17 cellular contexts compared by ENCODE assay signal in the genomic region with DNA sequence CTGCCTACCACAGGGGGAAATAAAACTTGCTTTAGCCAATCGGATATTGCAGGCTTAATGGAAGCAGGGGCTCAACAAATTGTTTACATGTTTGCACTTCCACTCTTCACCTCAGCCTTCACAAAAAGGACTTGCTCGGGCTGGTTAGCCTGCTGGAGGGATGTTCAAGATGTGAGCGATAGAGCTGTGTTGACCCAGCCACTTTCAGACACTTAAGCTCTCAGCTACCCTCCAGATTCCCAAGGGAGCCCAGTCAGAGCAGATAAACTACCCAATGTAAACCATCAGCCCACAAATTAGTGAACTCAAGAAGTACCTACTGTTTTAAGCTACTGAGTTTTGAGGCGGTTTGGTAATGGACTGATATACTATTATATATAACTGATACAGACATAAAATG.
DNase-seq lines count a peak whose midpoint lies in the region; ATAC-seq and TF ChIP-seq lines count a peak whose summit lies in the region.
"Had no signal": no experiment of that assay in that cellular context is flagged by ENCODE, and none has a peak within 500 bp of the region (broad histone marks: within the 10 kb centered on the region; RNA-seq: fewer than 3 reads in every experiment).

No MANE protein-coding gene starts in this region.

- H3K27ac ChIP-seq in endodermal cell (ENCODE audit: low read depth, low read length) (no peak overlapping the region), osteoblast (ENCODE audit: low read depth, low read length) (no peak overlapping the region)
- H3K27ac ChIP-seq: ovary, vagina had no signal

- no peaks in the 10 kb centered on the region for H3K27me3 Mint-ChIP-seq in endodermal cell (ENCODE audit: insufficient read depth)
- H3K27me3 Mint-ChIP-seq: CD4-positive, alpha-beta T cell; IgD-negative memory B cell had no signal

- H3K9me3 ChIP-seq in endodermal cell (ENCODE audit: control insufficient read depth, low read length) (no peaks in the 10 kb centered on the region), osteoblast (ENCODE audit: low read depth, low read length) (no peaks in the 10 kb centered on the region)
- H3K9me3 ChIP-seq: ovary, vagina had no signal

- H3K9me3 Mint-ChIP-seq in endodermal cell: peaks cover 43% of the 10 kb centered on the region
- H3K9me3 Mint-ChIP-seq: CD4-positive, alpha-beta T cell had no signal

- 100% methylated on average over 1 of the region's 4 CpGs; no CpG with 5 or more reads in 1 of the 2 experiments for WGBS in endodermal cell (ENCODE audit: insufficient coverage in 1 of 2, insufficient read length in 1 of 2), 2 experiments

- H4K20me1 ChIP-seq in osteoblast (ENCODE audit: insufficient read depth, low read length): no peaks in the 10 kb centered on the region

- H3K27me3 ChIP-seq in endodermal cell (ENCODE audit: control insufficient read depth, insufficient read depth, low read length, poor library complexity, severe bottlenecking) (no peaks in the 10 kb centered on the region), osteoblast (ENCODE audit: insufficient read depth, low read length) (no peaks in the 10 kb centered on the region)
- H3K27me3 ChIP-seq: ovary, vagina had no signal

- no peak for TF ChIP-seq CTCF in endodermal cell (conservative IDR thresholded peaks at IDR 0.05)
- no peak for TF ChIP-seq CTCF in osteoblast (IDR thresholded peaks at IDR 0.05; ENCODE audit: extremely low read depth, low read depth, low read length)

- ATAC-seq in HG03520 (IDR thresholded peaks at IDR 0.05; ENCODE audit: unreplicated experiment): no peak
- ATAC-seq in HG02798 (IDR thresholded peaks at IDR 0.05; ENCODE audit: poor library complexity, unreplicated experiment): no peak

- H3K36me3 Mint-ChIP-seq in endodermal cell (ENCODE audit: low read depth): no peaks in the 10 kb centered on the region
- H3K36me3 Mint-ChIP-seq: IgD-negative memory B cell had no signal

- no peak overlapping the region for H3K9ac ChIP-seq in endodermal cell (ENCODE audit: extremely low read depth, low read length, poor library complexity, severe bottlenecking)

- DNase-seq in NCI-H82 (lab: John Stamatoyannopoulos, UW): peak; percentile 23
- no peak for DNase-seq in NCI-H82 treated with DMSO at 0.1 percent for 48 hours (lab: John Stamatoyannopoulos, UW; ENCODE audit: unreplicated experiment)
- DNase-seq in NCI-H510A (lab: John Stamatoyannopoulos, UW): peak; percentile 52
- DNase-seq in endodermal cell: peak; percentile 57
- DNase-seq in osteoblast (ENCODE audit: insufficient read length, low spot score, missing footprints): peak; percentile 35
- no peak for DNase-seq in cerebellar nuclear complex (lab: John Stamatoyannopoulos, UW)
- DNase-seq: activated CD4-positive, CD25-positive, alpha-beta regulatory T cell; activated CD8-positive, alpha-beta memory T cell treated with anti-CD3 and anti-CD28 coated beads for 24 hours; CD4-positive, alpha-beta T cell; NCI-H2107; ovary; SHP77; stimulated activated CD4-positive, alpha-beta T cell treated with anti-CD3 and anti-CD28 coated beads, Interleukin-2, amount 100 ng/mL, for 48 hours had no signal

- H3K36me3 ChIP-seq in endodermal cell (ENCODE audit: control insufficient read depth, insufficient read depth, low read length) (no peaks in the 10 kb centered on the region), osteoblast (ENCODE audit: insufficient read depth, low read length) (no peaks in the 10 kb centered on the region)
- H3K36me3 ChIP-seq: ovary, vagina had no signal

- no peak overlapping the region for H2AFZ ChIP-seq in osteoblast (ENCODE audit: low read length)

- no peaks in the 10 kb centered on the region for H3K4me1 Mint-ChIP-seq in endodermal cell
- H3K4me1 Mint-ChIP-seq: IgD-negative memory B cell had no signal

- H3K4me3 ChIP-seq in endodermal cell (ENCODE audit: low read length): no peak overlapping the region
- H3K4me3 ChIP-seq in osteoblast (ENCODE audit: insufficient read depth, low read length): no peak overlapping the region
- H3K4me3 ChIP-seq: ovary, vagina had no signal

- no peak overlapping the region for H3K4me3 Mint-ChIP-seq in endodermal cell
- H3K4me3 Mint-ChIP-seq: CD4-positive, alpha-beta T cell; IgD-negative memory B cell had no signal

- H3K27ac Mint-ChIP-seq in endodermal cell: peak overlapping the region; percentile 59
- H3K27ac Mint-ChIP-seq: CD4-positive, alpha-beta T cell; IgD-negative memory B cell had no signal

- H3K4me1 ChIP-seq in endodermal cell (ENCODE audit: control insufficient read depth, insufficient read depth, low read length) (no peaks in the 10 kb centered on the region), osteoblast (ENCODE audit: insufficient read depth, low read length) (peaks cover 3% of the 10 kb centered on the region)
- H3K4me1 ChIP-seq: vagina had no signal

- no peaks in the 10 kb centered on the region for H3K79me2 ChIP-seq in osteoblast (ENCODE audit: insufficient read depth, low read length)

- peak overlapping the region; percentile 4 for H3K4me2 ChIP-seq in osteoblast (ENCODE audit: insufficient read depth, low read length)

Comparison
In these comparisons a context has a peak if more than half of its experiments do, and no peak if none do; other contexts are left out.
1. DNase-seq: peak in NCI-H82 (single experiment), NCI-H510A (single experiment), endodermal cell (single experiment) and osteoblast (single experiment); none in NCI-H82 treated with DMSO at 0.1 percent for 48 hours (single experiment) and cerebellar nuclear complex (0 of 2).